ENCODE assay signal across 34 cellular contexts in the genomic region with DNA sequence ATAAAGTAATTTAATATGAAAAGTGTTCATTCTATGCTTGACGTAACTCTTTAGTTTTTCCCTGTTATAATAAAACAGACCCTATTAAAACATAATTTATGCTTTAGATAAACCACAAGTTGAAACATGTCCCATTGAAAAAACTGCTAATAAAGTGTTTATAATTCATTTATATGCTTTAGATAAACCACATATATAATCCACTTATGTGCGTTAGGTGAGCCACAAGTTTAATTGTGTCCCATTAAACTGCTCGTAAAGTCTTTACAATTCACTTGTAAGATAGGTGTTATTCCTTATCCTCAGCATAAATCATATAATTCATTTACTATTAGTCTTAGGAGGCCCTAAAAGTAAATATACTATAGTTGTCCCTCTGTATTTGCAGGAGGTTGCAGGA.
"Had no signal": no experiment of that assay in that cellular context is flagged by ENCODE, and none has a peak within 500 bp of the region (broad histone marks: within the 10 kb centered on the region; RNA-seq: fewer than 3 reads in every experiment).

No MANE protein-coding gene starts in this region.

- H3K27me3 ChIP-seq: ascending aorta, cardiac muscle cell had no signal

- H3K27ac Mint-ChIP-seq: activated CD4-positive, alpha-beta memory T cell treated with anti-CD3 and anti-CD28 coated beads, Interleukin-2, amount 10 ng/mL, durations not matched to agents 7 days and 5 days; activated CD4-positive, alpha-beta T cell treated with anti-CD3 and anti-CD28 coated beads, Interleukin-2, amount 10 ng/mL, durations not matched to agents 7 days and 5 days; activated CD8-positive, alpha-beta memory T cell treated with anti-CD3 and anti-CD28 coated beads, Interleukin-2, amount 10 ng/mL, durations not matched to agents 7 days and 5 days; activated CD8-positive, alpha-beta T cell treated with anti-CD3 and anti-CD28 coated beads, Interleukin-2, amount 10 ng/mL, durations not matched to agents 7 days and 5 days; activated naive CD4-positive, alpha-beta T cell treated with anti-CD3 and anti-CD28 coated beads, Interleukin-2, amount 10 ng/mL, durations not matched to agents 7 days and 5 days; activated naive CD4-positive, alpha-beta T cell treated with anti-CD3 and anti-CD28 coated beads, Interleukin-2, amount 50 U/mL, for 24 hours; activated naive CD8-positive, alpha-beta T cell; activated naive CD8-positive, alpha-beta T cell treated with anti-CD3 and anti-CD28 coated beads, Interleukin-2, amount 10 ng/mL, durations not matched to agents 7 days and 5 days; activated naive CD8-positive, alpha-beta T cell treated with anti-CD3 and anti-CD28 coated beads, Interleukin-2, amount 50 U/mL, for 24 hours; activated T-cell treated with anti-CD3 and anti-CD28 coated beads, Interleukin-2, amount 50 U/mL, for 24 hours; activated T-helper 2 cell treated with anti-CD3 and anti-CD28 coated beads, Interferon-gamma antibody, Interleukin-2, Interleukin-4, amounts not matched to agents 10 μg/mL and 5 μg/mL and 100 μg/mL, durations not matched to agents 14 hours and 24 hours and 36 hours; brain; T-helper 1 cell treated with Interleukin-12 subunit alpha and Interleukin-12 subunit beta and Interleukin-4 antibody, amounts not matched to agents 30 μg/mL and 1 μg/mL, for 36 hours; T-helper 2 cell treated with Interferon-gamma antibody and Interleukin-4, amounts not matched to agents 5 μg/mL and 100 μg/mL, for 36 hours had no signal

- H3K36me3 Mint-ChIP-seq: activated naive CD4-positive, alpha-beta T cell treated with anti-CD3 and anti-CD28 coated beads, Interleukin-2, amount 10 ng/mL, durations not matched to agents 7 days and 5 days; activated naive CD4-positive, alpha-beta T cell treated with anti-CD3 and anti-CD28 coated beads, Interleukin-2, amount 50 U/mL, for 24 hours; activated naive CD8-positive, alpha-beta T cell had no signal

- H3K4me1 Mint-ChIP-seq: activated naive CD4-positive, alpha-beta T cell treated with anti-CD3 and anti-CD28 coated beads, Interleukin-2, amount 50 U/mL, for 24 hours had no signal

- H3K9me3 Mint-ChIP-seq: activated B cell treated with CpG ODN at 0.5 μM for 24 hours; activated CD4-positive, alpha-beta memory T cell treated with anti-CD3 and anti-CD28 coated beads, Interleukin-2, amount 10 ng/mL, durations not matched to agents 7 days and 5 days; activated CD4-positive, alpha-beta T cell treated with anti-CD3 and anti-CD28 coated beads, Interleukin-2, amount 10 ng/mL, durations not matched to agents 7 days and 5 days; activated naive CD4-positive, alpha-beta T cell treated with anti-CD3 and anti-CD28 coated beads, Interleukin-2, amount 10 ng/mL, durations not matched to agents 7 days and 5 days; activated naive CD4-positive, alpha-beta T cell treated with anti-CD3 and anti-CD28 coated beads, Interleukin-2, amount 50 U/mL, for 24 hours; activated naive CD8-positive, alpha-beta T cell treated with anti-CD3 and anti-CD28 coated beads, Interleukin-2, amount 10 ng/mL, durations not matched to agents 7 days and 5 days; activated naive CD8-positive, alpha-beta T cell treated with anti-CD3 and anti-CD28 coated beads, Interleukin-2, amount 50 U/mL, for 24 hours; activated T-cell treated with anti-CD3 and anti-CD28 coated beads, Interleukin-2, amount 50 U/mL, for 24 hours; activated T-helper 2 cell treated with anti-CD3 and anti-CD28 coated beads, Interferon-gamma antibody, Interleukin-2, Interleukin-4, amounts not matched to agents 10 μg/mL and 5 μg/mL and 100 μg/mL, durations not matched to agents 14 hours and 24 hours and 36 hours; central memory CD8-positive, alpha-beta T cell; T-helper 1 cell treated with Interleukin-12 subunit alpha and Interleukin-12 subunit beta and Interleukin-4 antibody, amounts not matched to agents 30 μg/mL and 1 μg/mL, for 36 hours; T-helper 2 cell treated with Interferon-gamma antibody and Interleukin-4, amounts not matched to agents 5 μg/mL and 100 μg/mL, for 36 hours had no signal

- H3K4me3 ChIP-seq: ascending aorta, cardiac muscle cell had no signal

- H3K9me3 ChIP-seq: ascending aorta had no signal

- H3K27me3 Mint-ChIP-seq: activated B cell treated with CpG ODN at 0.5 μM for 24 hours; activated naive CD4-positive, alpha-beta T cell treated with anti-CD3 and anti-CD28 coated beads, Interleukin-2, amount 50 U/mL, for 24 hours; activated naive CD8-positive, alpha-beta T cell; central memory CD8-positive, alpha-beta T cell had no signal

- H3K36me3 ChIP-seq: cardiac muscle cell had no signal

- H3K27ac ChIP-seq: ascending aorta, cardiac muscle cell, VCaP had no signal

- ATAC-seq: activated CD8-positive, alpha-beta memory T cell treated with anti-CD3 and anti-CD28 coated beads, Interleukin-2, amount 10 ng/mL, durations not matched to agents 7 days and 5 days; activated CD8-positive, alpha-beta T cell treated with anti-CD3 and anti-CD28 coated beads, Interleukin-2, amount 10 ng/mL, durations not matched to agents 7 days and 5 days; activated naive CD8-positive, alpha-beta T cell treated with anti-CD3 and anti-CD28 coated beads, Interleukin-2, amount 50 U/mL, for 24 hours had no signal

- DNase-seq: activated B cell treated with CpG ODN at 0.5 μM for 24 hours; activated CD4-positive, alpha-beta memory T cell treated with anti-CD3 and anti-CD28 coated beads, Interleukin-2, amount 10 ng/mL, durations not matched to agents 7 days and 5 days; activated CD4-positive, alpha-beta T cell treated with anti-CD3 and anti-CD28 coated beads for 4 hours; activated CD4-positive, alpha-beta T cell treated with anti-CD3 and anti-CD28 coated beads, Interleukin-2, amount 10 ng/mL, durations not matched to agents 7 days and 5 days; activated CD4-positive, alpha-beta T cell treated with anti-CD3 and anti-CD28 coated beads, Interleukin-2, amount 50 U/mL, for 48 hours; activated CD4-positive, CD25-positive, alpha-beta regulatory T cell treated with anti-CD3 and anti-CD28 coated beads, Interleukin-2, amount 50 U/mL, for 72 hours; activated CD8-positive, alpha-beta memory T cell treated with anti-CD3 and anti-CD28 coated beads for 24 hours; activated CD8-positive, alpha-beta memory T cell treated with anti-CD3 and anti-CD28 coated beads, Interleukin-2, amount 10 ng/mL, durations not matched to agents 7 days and 5 days; activated CD8-positive, alpha-beta memory T cell treated with anti-CD3 and anti-CD28 coated beads, Interleukin-2, amount 50 U/mL, for 48 hours; activated CD8-positive, alpha-beta T cell treated with anti-CD3 and anti-CD28 coated beads, Interleukin-2, amount 10 ng/mL, durations not matched to agents 7 days and 5 days; activated effector memory CD4-positive, alpha-beta T cell treated with Interleukin-2 at 50 U/mL for 16 hours; activated gamma-delta T cell; activated naive CD4-positive, alpha-beta T cell treated with anti-CD3 and anti-CD28 coated beads, Interleukin-2, amount 10 ng/mL, durations not matched to agents 7 days and 5 days; activated naive CD4-positive, alpha-beta T cell treated with Interleukin-2 at 50 U/mL for 16 hours; activated naive CD8-positive, alpha-beta T cell treated with anti-CD3 and anti-CD28 coated beads, Interleukin-2, amount 10 ng/mL, durations not matched to agents 7 days and 5 days; activated naive CD8-positive, alpha-beta T cell treated with anti-CD3 and anti-CD28 coated beads, Interleukin-2, amount 50 U/mL, for 24 hours; activated T-cell treated with anti-CD3 and anti-CD28 coated beads, Interleukin-2, amount 50 U/mL, for 24 hours; activated T-cell treated with anti-CD3 and anti-CD28 coated beads, Interleukin-2, amount 50 U/mL, for 48 hours; amygdala; anterior cingulate cortex; caudate nucleus; cerebellar nuclear complex; T-helper 2 cell; T-helper 9 cell had no signal

- H3K4me3 Mint-ChIP-seq: activated B cell treated with CpG ODN at 0.5 μM for 24 hours; activated CD4-positive, alpha-beta memory T cell treated with anti-CD3 and anti-CD28 coated beads, Interleukin-2, amount 10 ng/mL, durations not matched to agents 7 days and 5 days; activated CD4-positive, alpha-beta T cell treated with anti-CD3 and anti-CD28 coated beads, Interleukin-2, amount 10 ng/mL, durations not matched to agents 7 days and 5 days; activated CD8-positive, alpha-beta memory T cell treated with anti-CD3 and anti-CD28 coated beads, Interleukin-2, amount 10 ng/mL, durations not matched to agents 7 days and 5 days; activated CD8-positive, alpha-beta T cell treated with anti-CD3 and anti-CD28 coated beads, Interleukin-2, amount 10 ng/mL, durations not matched to agents 7 days and 5 days; activated naive CD4-positive, alpha-beta T cell treated with anti-CD3 and anti-CD28 coated beads, Interleukin-2, amount 10 ng/mL, durations not matched to agents 7 days and 5 days; activated naive CD4-positive, alpha-beta T cell treated with anti-CD3 and anti-CD28 coated beads, Interleukin-2, amount 50 U/mL, for 24 hours; activated naive CD8-positive, alpha-beta T cell; activated naive CD8-positive, alpha-beta T cell treated with anti-CD3 and anti-CD28 coated beads, Interleukin-2, amount 10 ng/mL, durations not matched to agents 7 days and 5 days; activated naive CD8-positive, alpha-beta T cell treated with anti-CD3 and anti-CD28 coated beads, Interleukin-2, amount 50 U/mL, for 24 hours; activated T-cell treated with anti-CD3 and anti-CD28 coated beads, Interleukin-2, amount 50 U/mL, for 24 hours; brain; central memory CD8-positive, alpha-beta T cell; T-helper 1 cell treated with Interleukin-12 subunit alpha and Interleukin-12 subunit beta and Interleukin-4 antibody, amounts not matched to agents 30 μg/mL and 1 μg/mL, for 36 hours; T-helper 2 cell treated with Interferon-gamma antibody and Interleukin-4, amounts not matched to agents 5 μg/mL and 100 μg/mL, for 36 hours had no signal
